ENCODE assay signal across 14 cellular contexts in the genomic region with DNA sequence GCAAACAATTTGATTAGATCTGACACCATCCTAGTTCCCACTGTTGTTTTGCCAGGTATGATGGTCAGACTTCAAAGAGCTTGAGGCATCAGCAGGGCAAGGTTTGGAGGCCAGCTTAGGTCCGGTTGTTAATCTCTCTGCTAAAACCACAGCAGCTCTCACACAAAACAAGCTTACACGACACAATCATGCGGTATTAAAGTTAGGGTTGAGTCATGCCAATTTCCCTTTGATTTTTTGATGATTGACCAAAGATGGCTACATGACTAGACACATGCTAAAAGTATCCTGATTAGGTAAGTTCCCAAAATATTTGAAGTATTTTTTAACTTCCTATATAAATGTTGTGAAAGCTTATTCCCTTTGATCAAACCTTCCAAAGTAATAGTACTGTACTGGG.
DNase-seq lines count a peak whose midpoint lies in the region; ATAC-seq and TF ChIP-seq lines count a peak whose summit lies in the region.
"Had no signal": no experiment of that assay in that cellular context is flagged by ENCODE, and none has a peak within 500 bp of the region (broad histone marks: within the 10 kb centered on the region; RNA-seq: fewer than 3 reads in every experiment).

No MANE protein-coding gene starts in this region.

- intact Hi-C loops in PC-3 (cut with micrococcal nuclease) = no loop called here
- intact Hi-C loops in activated CD4-positive, alpha-beta T cell treated with anti-CD3 and anti-CD28 coated beads, Interleukin-2, amount 10 ng/mL, durations not matched to agents 24 days and 14 days (cut with micrococcal nuclease) = no loop called here

- H3K4me1 Mint-ChIP-seq in activated CD4-positive, alpha-beta T cell treated with anti-CD3 and anti-CD28 coated beads, Interleukin-2, amount 10 ng/mL, durations not matched to agents 24 days and 14 days = peaks cover 2% of the 10 kb centered on the region

- no peaks in the 10 kb centered on the region for H4K20me1 ChIP-seq in PC-3 (ENCODE audit: low read length)

- no TSS peak for BruUV-seq in PC-3 (replicated peaks; lab: Mats Ljungman, UMichigan)

- H2AFZ ChIP-seq in PC-3 (ENCODE audit: low read length) = no peak overlapping the region

- POLR2A ChIA-PET in PC-3 (lab: Charles Lee; ENCODE audit: unreplicated experiment) = no interaction called here

- no peaks in the 10 kb centered on the region for H3K9me3 Mint-ChIP-seq in activated CD4-positive, alpha-beta T cell treated with anti-CD3 and anti-CD28 coated beads, Interleukin-2, amount 10 ng/mL, durations not matched to agents 24 days and 14 days
- H3K9me3 Mint-ChIP-seq: brain had no signal

- H3K4me1 ChIP-seq in PC-3 (ENCODE audit: insufficient read depth, low read length) = peaks cover 24% of the 10 kb centered on the region
- H3K4me1 ChIP-seq: HAP-1 had no signal

- H3K27ac ChIP-seq in PC-3 (ENCODE audit: low read length) (peak overlapping the region; percentile 55), epithelial cell of prostate (peak overlapping the region; percentile 81)
- H3K27ac ChIP-seq: KMS-11 had no signal

- no peaks in the 10 kb centered on the region for H3K9me3 ChIP-seq in PC-3 (ENCODE audit: low read length)
- H3K9me3 ChIP-seq: HAP-1 had no signal

- H3K9me2 ChIP-seq in PC-3 (replicated peaks; ENCODE audit: low read length) = no peaks in the 10 kb centered on the region

- H3K27me3 Mint-ChIP-seq in activated CD4-positive, alpha-beta T cell treated with anti-CD3 and anti-CD28 coated beads, Interleukin-2, amount 10 ng/mL, durations not matched to agents 24 days and 14 days = no peaks in the 10 kb centered on the region
- H3K27me3 Mint-ChIP-seq: brain, progenitor cell of endocrine pancreas had no signal

- H3F3A ChIP-seq in PC-3 (ENCODE audit: low read length, unreplicated experiment) = no peaks in the 10 kb centered on the region

- H3K27me3 ChIP-seq in PC-3 (ENCODE audit: low read length) = no peaks in the 10 kb centered on the region

- H3K4me3 ChIP-seq in PC-3 (ENCODE audit: low read length) (no peak overlapping the region), retinal pigment epithelial cell (ENCODE audit: low read length) (no peak overlapping the region)
- H3K4me3 ChIP-seq: HAP-1 had no signal

- H3K36me3 ChIP-seq in PC-3 (ENCODE audit: low read depth, low read length) = no peaks in the 10 kb centered on the region
- H3K36me3 ChIP-seq: HAP-1 had no signal

- H3K4me2 ChIP-seq in PC-3 (ENCODE audit: low read length) = peak overlapping the region; percentile 27
- H3K4me2 ChIP-seq: KMS-11 had no signal

- TF ChIP-seq CTCF in PC-3 (conservative IDR thresholded peaks at IDR 0.05; ENCODE audit: low read depth, low read length) = no peak
- no peak for TF ChIP-seq CTCF in retinal pigment epithelial cell (conservative IDR thresholded peaks at IDR 0.05; ENCODE audit: low read depth, low read length)

- H3K36me3 Mint-ChIP-seq in activated CD4-positive, alpha-beta T cell treated with anti-CD3 and anti-CD28 coated beads, Interleukin-2, amount 10 ng/mL, durations not matched to agents 24 days and 14 days (ENCODE audit: low read depth) = no peaks in the 10 kb centered on the region
- H3K36me3 Mint-ChIP-seq: brain had no signal

- DNase-seq in GM04503 (ENCODE audit: low read depth) (peak; percentile 66), PC-3 (peak; percentile 82), epithelial cell of prostate (ENCODE audit: low read depth, low spot score) (peak; percentile 50), retinal pigment epithelial cell (ENCODE audit: low read depth) (peak; percentile 100), dedifferentiated amniotic fluid mesenchymal stem cell (ENCODE audit: extremely low spot score) (no peak), HT-29 (ENCODE audit: low spot score) (no peak)
- DNase-seq in activated CD4-positive, alpha-beta T cell treated with anti-CD3 and anti-CD28 coated beads, Interleukin-2, amount 10 ng/mL, durations not matched to agents 24 days and 14 days = no peak
- DNase-seq: left ventricle myocardium superior; stimulated activated CD4-positive, alpha-beta T cell treated with anti-CD3 and anti-CD28 coated beads, Interleukin-4, amount 100 ng/mL, for 1 hour; stimulated activated naive CD8-positive, alpha-beta T cell treated with anti-CD3 and anti-CD28 coated beads, Interleukin-15, Interleukin-2, amounts not matched to agents 100 U/mL and 50 U/mL, for 24 hours had no signal

- CTCF ChIA-PET in PC-3 (lab: Charles Lee) = interaction anchor here (0.6 to 0.7 kb wide), 2 partner anchors 9 to 216 kb away, joined by 3 to 5 read pairs; no protein-coding TSS in a partner anchor

- H3K79me2 ChIP-seq in PC-3 (ENCODE audit: low read length) = no peaks in the 10 kb centered on the region

- no peak overlapping the region for H3K9ac ChIP-seq in PC-3 (ENCODE audit: low read length)
- H3K9ac ChIP-seq: KMS-11 had no signal

- H3K27ac Mint-ChIP-seq in activated CD4-positive, alpha-beta T cell treated with anti-CD3 and anti-CD28 coated beads, Interleukin-2, amount 10 ng/mL, durations not matched to agents 24 days and 14 days = no peak overlapping the region
- H3K27ac Mint-ChIP-seq: brain, progenitor cell of endocrine pancreas had no signal

- H3K4me3 Mint-ChIP-seq in activated CD4-positive, alpha-beta T cell treated with anti-CD3 and anti-CD28 coated beads, Interleukin-2, amount 10 ng/mL, durations not matched to agents 24 days and 14 days = no peak overlapping the region
- H3K4me3 Mint-ChIP-seq: brain had no signal

- peak; percentile 71 for ATAC-seq in PC-3
- ATAC-seq: left ventricle myocardium superior; stimulated activated naive CD8-positive, alpha-beta T cell treated with anti-CD3 and anti-CD28 coated beads, Interleukin-15, Interleukin-2, amounts not matched to agents 100 U/mL and 50 U/mL, for 24 hours had no signal

Comparison
In these comparisons a context has a peak if more than half of its experiments do, and no peak if none do; other contexts are left out.
1. DNase-seq: peak in GM04503 (single experiment), PC-3 (single experiment), epithelial cell of prostate (single experiment) and retinal pigment epithelial cell (single experiment); none in dedifferentiated amniotic fluid mesenchymal stem cell (single experiment), HT-29 (single experiment) and activated CD4-positive, alpha-beta T cell treated with anti-CD3 and anti-CD28 coated beads, Interleukin-2, amount 10 ng/mL, durations not matched to agents 24 days and 14 days (single experiment).